Comparison of ENCODE assay signal across 1 cellular context in genomic region chr1:161193561-161194235, GRCh38.
TF ChIP-seq lines count a peak whose summit lies in the region.

No MANE protein-coding gene starts in this region.

TF ChIP-seq in GM23338, 12 proteins besides CTCF, POLR2A, EP300 and RAD21 (continued from another document):
- TF ChIP-seq ZNF462 (CRISPR knock-in tag; IDR thresholded peaks at IDR 0.05) = no peak
- no peak for TF ChIP-seq ZNF114 (CRISPR knock-in tag; IDR thresholded peaks at IDR 0.05)
- TF ChIP-seq EZH2 (IDR thresholded peaks at IDR 0.05; ENCODE audit: low read depth, unreplicated experiment) = no peak
- no peak for TF ChIP-seq JUNB (IDR thresholded peaks at IDR 0.05; ENCODE audit: unreplicated experiment)
- no peak for TF ChIP-seq REST (IDR thresholded peaks at IDR 0.05; ENCODE audit: unreplicated experiment)
- no peak for TF ChIP-seq CREB1 (CRISPR knock-in tag; IDR thresholded peaks at IDR 0.05; ENCODE audit: low read depth)
- TF ChIP-seq NANOG (IDR thresholded peaks at IDR 0.05; ENCODE audit: borderline replicate concordance) = no peak
- no peak for TF ChIP-seq POLR2AphosphoS5 (IDR thresholded peaks at IDR 0.05; ENCODE audit: low read depth)
